Comparison of ENCODE assay signal across 9 cellular contexts in the genomic region with DNA sequence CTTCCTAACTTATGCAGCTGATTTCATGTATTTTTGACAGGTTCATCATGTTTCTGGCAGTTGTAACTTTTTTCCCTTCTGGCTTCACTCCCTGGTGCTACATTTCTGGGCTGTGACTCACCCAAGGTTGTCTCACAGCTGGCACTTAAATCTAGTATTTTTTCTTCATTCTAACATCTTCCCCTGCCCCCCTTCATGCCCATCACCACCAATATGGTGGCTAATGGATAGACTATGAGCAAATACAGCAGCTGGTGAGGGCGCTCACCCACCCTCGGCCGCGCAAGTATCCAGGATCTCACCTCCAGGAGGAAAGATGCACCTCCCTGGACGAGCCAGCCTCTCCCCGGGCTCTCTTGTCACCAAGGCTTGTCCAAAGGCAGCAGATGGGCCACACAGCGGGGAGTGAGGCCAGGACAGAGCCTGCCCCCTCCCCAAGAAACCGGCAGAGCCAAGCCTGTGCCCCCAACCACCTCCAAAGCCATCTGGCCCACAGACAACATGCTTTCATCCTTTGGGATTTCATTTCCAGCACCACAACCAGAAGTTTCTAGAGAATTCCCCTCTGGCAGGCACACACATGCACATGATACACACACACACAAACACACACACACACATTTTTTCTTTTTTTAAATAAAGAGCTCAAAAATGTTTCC. TPM values are rescaled to one million over a fixed set of nuclear protein-coding genes. Genes with fewer than 3 reads are reported as not detected.
DNase-seq lines count a peak whose midpoint lies in the region; ATAC-seq and TF ChIP-seq lines count a peak whose summit lies in the region.
"Had no signal": no experiment of that assay in that cellular context is flagged by ENCODE, and none has a peak within 500 bp of the region (broad histone marks: within the 10 kb centered on the region; RNA-seq: fewer than 3 reads in every experiment).

No MANE protein-coding gene starts in this region.

- H3K4me1 ChIP-seq in Karpas-422 (ENCODE audit: low read length), result no peaks in the 10 kb centered on the region

- no peaks in the 10 kb centered on the region; the same call in 1 of the 2 replicates for H4K20me1 ChIP-seq in Karpas-422 (ENCODE audit: insufficient read depth, low read depth, low read length)

- ATAC-seq in SK-N-SH treated with all-trans-retinoic acid at 6 μM for 48 hours (peak; percentile 30), GM18519 (IDR thresholded peaks at IDR 0.05; ENCODE audit: low FRiP score, unreplicated experiment) (no peak), HG03565 (IDR thresholded peaks at IDR 0.05; ENCODE audit: unreplicated experiment) (no peak)

- no peak overlapping the region for H2AFZ ChIP-seq in Karpas-422 (ENCODE audit: low read length)

- H3K27ac ChIP-seq in Karpas-422 (ENCODE audit: low read length), result no peak overlapping the region

- DNase-seq in G401 (ENCODE audit: low spot score) (peak; percentile 41), foreskin fibroblast (peak; percentile 67 to 86), retinal pigment epithelial cell (ENCODE audit: low read depth) (peak; percentile 50), Karpas-422 (no peak), NK-92 (lab: John Stamatoyannopoulos, UW; ENCODE audit: unreplicated experiment) (no peak)

- no peak overlapping the region for H3K4me2 ChIP-seq in Karpas-422 (ENCODE audit: low read depth, low read length, poor library complexity, severe bottlenecking)

- H3K9me2 ChIP-seq in Karpas-422 (replicated peaks; ENCODE audit: insufficient read depth, low read length), result no peaks in the 10 kb centered on the region

- TF ChIP-seq CTCF in foreskin fibroblast (IDR thresholded peaks at IDR 0.05; ENCODE audit: low read depth, low read length) (no peak), retinal pigment epithelial cell (conservative IDR thresholded peaks at IDR 0.05; ENCODE audit: low read depth, low read length) (no peak)

- no peak overlapping the region for H3K9ac ChIP-seq in Karpas-422 (ENCODE audit: low read length)

- no peaks in the 10 kb centered on the region for H3K36me3 ChIP-seq in Karpas-422 (ENCODE audit: insufficient read depth, low read length)

- no peaks in the 10 kb centered on the region for H3K79me2 ChIP-seq in Karpas-422 (ENCODE audit: low read length)

- H3K4me3 ChIP-seq in foreskin fibroblast (ENCODE audit: low read depth in 1 of 2, low read length in 2 of 2) (no peak overlapping the region), retinal pigment epithelial cell (ENCODE audit: low read length) (no peak overlapping the region), Karpas-422 (ENCODE audit: low read length) (no peak overlapping the region)
- H3K4me3 ChIP-seq: skin epidermis had no signal

- H3K27me3 ChIP-seq in Karpas-422 (ENCODE audit: low read length), result no peaks in the 10 kb centered on the region

- in situ Hi-C loops in G401 (cut with HindIII; ENCODE audit: low sequenced_read_pairs), result no loop called here

- no peaks in the 10 kb centered on the region for H3K9me3 ChIP-seq in Karpas-422 (ENCODE audit: low read length)

TF ChIP-seq in SK-N-SH treated with all-trans-retinoic acid at 6 μM for 48 hours, 23 proteins besides CTCF, POLR2A, EP300 and RAD21:
- TF ChIP-seq ZC3H10 (CRISPR knock-in tag; IDR thresholded peaks at IDR 0.05) (no peak), ZFP3 (CRISPR knock-in tag; IDR thresholded peaks at IDR 0.05) (no peak), ZNF70 (CRISPR knock-in tag; IDR thresholded peaks at IDR 0.05) (no peak), ARNTL (CRISPR knock-in tag; IDR thresholded peaks at IDR 0.05; ENCODE audit: borderline replicate concordance, low read depth) (no peak), CSDC2 (CRISPR knock-in tag; IDR thresholded peaks at IDR 0.05) (no peak), ESRRG (CRISPR knock-in tag; IDR thresholded peaks at IDR 0.05) (no peak), SNAI2 (CRISPR knock-in tag; IDR thresholded peaks at IDR 0.05) (no peak), PPARA (CRISPR knock-in tag; IDR thresholded peaks at IDR 0.05; ENCODE audit: borderline replicate concordance) (no peak), OSR1 (CRISPR knock-in tag; IDR thresholded peaks at IDR 0.05) (no peak), ZNF565 (CRISPR knock-in tag; conservative IDR thresholded peaks at IDR 0.05; ENCODE audit: low read depth) (no peak)
- TF ChIP-seq, protein P1, sequence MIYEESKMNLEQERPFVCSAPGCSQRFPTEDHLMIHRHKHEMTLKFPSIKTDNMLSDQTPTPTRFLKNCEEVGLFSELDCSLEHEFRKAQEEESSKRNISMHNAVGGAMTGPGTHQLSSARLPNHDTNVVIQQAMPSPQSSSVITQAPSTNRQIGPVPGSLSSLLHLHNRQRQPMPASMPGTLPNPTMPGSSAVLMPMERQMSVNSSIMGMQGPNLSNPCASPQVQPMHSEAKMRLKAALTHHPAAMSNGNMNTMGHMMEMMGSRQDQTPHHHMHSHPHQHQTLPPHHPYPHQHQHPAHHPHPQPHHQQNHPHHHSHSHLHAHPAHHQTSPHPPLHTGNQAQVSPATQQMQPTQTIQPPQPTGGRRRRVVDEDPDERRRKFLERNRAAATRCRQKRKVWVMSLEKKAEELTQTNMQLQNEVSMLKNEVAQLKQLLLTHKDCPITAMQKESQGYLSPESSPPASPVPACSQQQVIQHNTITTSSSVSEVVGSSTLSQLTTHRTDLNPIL (CRISPR knock-in tag; IDR thresholded peaks at IDR 0.05; ENCODE audit: low read depth), result no peak
- TF ChIP-seq, protein P2, sequence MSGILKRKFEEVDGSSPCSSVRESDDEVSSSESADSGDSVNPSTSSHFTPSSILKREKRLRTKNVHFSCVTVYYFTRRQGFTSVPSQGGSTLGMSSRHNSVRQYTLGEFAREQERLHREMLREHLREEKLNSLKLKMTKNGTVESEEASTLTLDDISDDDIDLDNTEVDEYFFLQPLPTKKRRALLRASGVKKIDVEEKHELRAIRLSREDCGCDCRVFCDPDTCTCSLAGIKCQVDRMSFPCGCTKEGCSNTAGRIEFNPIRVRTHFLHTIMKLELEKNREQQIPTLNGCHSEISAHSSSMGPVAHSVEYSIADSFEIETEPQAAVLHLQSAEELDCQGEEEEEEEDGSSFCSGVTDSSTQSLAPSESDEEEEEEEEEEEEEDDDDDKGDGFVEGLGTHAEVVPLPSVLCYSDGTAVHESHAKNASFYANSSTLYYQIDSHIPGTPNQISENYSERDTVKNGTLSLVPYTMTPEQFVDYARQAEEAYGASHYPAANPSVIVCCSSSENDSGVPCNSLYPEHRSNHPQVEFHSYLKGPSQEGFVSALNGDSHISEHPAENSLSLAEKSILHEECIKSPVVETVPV (CRISPR knock-in tag; IDR thresholded peaks at IDR 0.05), result no peak
TF ChIP-seq in SK-N-SH treated with all-trans-retinoic acid at 6 μM for 48 hours: peak in this region for 0.

RNA-seq across cellular contexts. Expression of a gene that starts 39.1 kb away (rescaled TPM):
- 18.9 and 25.8 TPM in 2 replicates for total RNA-seq in G401 (2014; rRNA removed; shearing (Covaris generic))
- total RNA-seq in Karpas-422 (2014; rRNA removed; shearing (Covaris generic); ENCODE audit: low replicate concordance), result not detected in 2 replicates

Comparison
In these comparisons a context has a peak if more than half of its experiments do, and no peak if none do; other contexts are left out.
1. DNase-seq: peak in G401 (single experiment), foreskin fibroblast (2 of 2) and retinal pigment epithelial cell (single experiment); none in Karpas-422 (single experiment) and NK-92 (single experiment).
2. RNA of a gene that starts 39.1 kb away (total RNA-seq): 18.9 to 25.8 TPM in G401; not detected in Karpas-422; every median in the first group is over 10 times any median in the second.